24 cellular contexts compared by ENCODE assay signal in the genomic region with DNA sequence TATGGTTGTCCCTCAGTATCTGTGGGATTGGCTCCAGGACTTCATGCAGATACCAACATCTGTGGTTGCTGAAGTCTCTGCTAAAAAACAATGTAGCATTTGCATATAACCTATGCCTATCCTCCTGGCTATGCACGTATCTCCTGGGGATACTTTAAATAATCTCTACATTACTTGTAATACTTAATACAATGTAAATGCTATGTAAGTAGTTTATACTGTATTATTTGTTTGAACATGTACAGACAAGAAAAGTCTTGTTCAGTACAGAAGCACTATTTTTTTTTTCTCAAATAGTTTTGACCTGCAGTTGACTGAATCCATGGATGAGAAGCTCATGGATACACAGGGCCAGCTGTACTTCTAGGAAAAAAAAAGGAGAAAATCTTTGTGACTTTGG.
DNase-seq lines count a peak whose midpoint lies in the region; ATAC-seq and TF ChIP-seq lines count a peak whose summit lies in the region.
"Had no signal": no experiment of that assay in that cellular context is flagged by ENCODE, and none has a peak within 500 bp of the region (broad histone marks: within the 10 kb centered on the region; RNA-seq: fewer than 3 reads in every experiment).

No MANE protein-coding gene starts in this region.

- intact Hi-C loops in MCF 10A (cut with micrococcal nuclease) = no loop called here
- intact Hi-C loops in breast epithelium (cut with DNase I; ENCODE audit: low total_unique reads) = no loop called here
- intact Hi-C loops in PC-3 (cut with micrococcal nuclease) = no loop called here

- no peak overlapping the region for H3K14ac ChIP-seq in mesenchymal stem cell (ENCODE audit: low read length in 2 of 2)

- H3K27ac Mint-ChIP-seq in MCF 10A (ENCODE audit: low read depth, unreplicated experiment) = peak overlapping the region; percentile 88
- H3K27ac Mint-ChIP-seq: CD4-positive, CD25-positive, alpha-beta regulatory T cell had no signal

- no peak overlapping the region for H2BK12ac ChIP-seq in mesenchymal stem cell (ENCODE audit: low read length in 2 of 2)

- H3K36me3 ChIP-seq in breast epithelium = no peaks in the 10 kb centered on the region
- H3K36me3 ChIP-seq in PC-3 (ENCODE audit: low read depth, low read length) = no peaks in the 10 kb centered on the region
- peaks cover 2 to 7% of the 10 kb centered on the region in 2 experiments for H3K36me3 ChIP-seq in mesenchymal stem cell (ENCODE audit: control insufficient read depth in 1 of 2, insufficient read depth in 2 of 2, low read depth in 1 of 2, low read length in 2 of 2)

- H2BK5ac ChIP-seq in mesenchymal stem cell (ENCODE audit: low read depth, low read length, poor library complexity, severe bottlenecking) = no peak overlapping the region

- DNase-seq in MCF 10A (ENCODE audit: unreplicated experiment) = no peak
- no peak for DNase-seq in breast epithelium (ENCODE audit: low spot score in 2 of 2)
- DNase-seq in PC-3 = no peak
- peak; percentile 73 for DNase-seq in epithelial cell of esophagus (ENCODE audit: low read depth)
- DNase-seq in T-helper 2 cell = no peak
- DNase-seq in mesenchymal stem cell = no peak
- DNase-seq: CD4-positive, CD25-positive, alpha-beta regulatory T cell; DMS153; DND-41; H7; Kasumi-1; MV-4-11; NCI-H1105; NCI-H146; NCI-H1930; NCI-H2107; NCI-H345; NCI-H524 treated with DMSO at 0.1 percent for 48 hours; RPMI8226; SHP77 had no signal

- H3K4ac ChIP-seq in mesenchymal stem cell (ENCODE audit: low read depth in 1 of 2, low read length in 2 of 2) = no peak overlapping the region

- peaks cover 5% of the 10 kb centered on the region for H3K36me3 Mint-ChIP-seq in MCF 10A (ENCODE audit: insufficient read depth, unreplicated experiment)

- POLR2A ChIA-PET in MCF 10A (lab: Yijun Ruan, JAX) = interaction anchor here (0.7 to 1.3 kb wide), 4 partner anchors 8 to 147 kb away, joined by 3 to 7 read pairs (median 4); partner anchors contain the start of gene TMEM131
- POLR2A ChIA-PET in PC-3 (lab: Charles Lee; ENCODE audit: unreplicated experiment) = no interaction called here

- H3K27ac ChIP-seq in breast epithelium (no peak overlapping the region), PC-3 (ENCODE audit: low read length) (peak overlapping the region; percentile 12), mesenchymal stem cell (ENCODE audit: low read length, poor library complexity, severe bottlenecking) (no peak overlapping the region)
- H3K27ac ChIP-seq: BLaER1 had no signal

- no peak overlapping the region for H4K8ac ChIP-seq in mesenchymal stem cell (ENCODE audit: low read length)

- BruUV-seq in MCF 10A (replicated peaks; lab: Mats Ljungman, UMichigan) (no TSS peak), PC-3 (replicated peaks; lab: Mats Ljungman, UMichigan) (no TSS peak)

- no peaks in the 10 kb centered on the region for H3K9me3 ChIP-seq in breast epithelium
- H3K9me3 ChIP-seq in PC-3 (ENCODE audit: low read length) = no peaks in the 10 kb centered on the region
- H3K9me3 ChIP-seq in mesenchymal stem cell (ENCODE audit: control insufficient read depth, low read length) = no peaks in the 10 kb centered on the region
- H3K9me3 ChIP-seq: BLaER1 had no signal

- no peak overlapping the region for H3K4me3 Mint-ChIP-seq in MCF 10A (ENCODE audit: unreplicated experiment)
- H3K4me3 Mint-ChIP-seq: CD4-positive, CD25-positive, alpha-beta regulatory T cell had no signal

- H3K4me1 Mint-ChIP-seq in MCF 10A (ENCODE audit: insufficient read depth, unreplicated experiment) = peaks cover 25% of the 10 kb centered on the region

- no CpG with 5 or more reads among the region's 1 CpG for WGBS in mesenchymal stem cell

- H3K23ac ChIP-seq in mesenchymal stem cell (ENCODE audit: low read length in 2 of 2) = no peak overlapping the region

- H3K79me1 ChIP-seq in mesenchymal stem cell (replicated peaks; ENCODE audit: low read length, poor library complexity, severe bottlenecking) = peaks cover 14% of the 10 kb centered on the region

- peaks cover 49% of the 10 kb centered on the region for H3K79me2 ChIP-seq in PC-3 (ENCODE audit: low read length)

- H3K27me3 ChIP-seq in breast epithelium (no peaks in the 10 kb centered on the region), PC-3 (ENCODE audit: low read length) (no peaks in the 10 kb centered on the region), mesenchymal stem cell (ENCODE audit: control insufficient read depth in 1 of 2, insufficient read depth in 1 of 2, low read length in 2 of 2) (no peaks in the 10 kb centered on the region)
- H3K27me3 ChIP-seq: BLaER1 had no signal

- H3K18ac ChIP-seq in mesenchymal stem cell (ENCODE audit: low read depth in 1 of 2, low read length in 2 of 2) = no peak overlapping the region

- TF ChIP-seq CTCF in MCF 10A (IDR thresholded peaks at IDR 0.05; ENCODE audit: unreplicated experiment) = no peak
- no peak for TF ChIP-seq CTCF in breast epithelium (IDR thresholded peaks at IDR 0.05)
- no peak for TF ChIP-seq CTCF in PC-3 (conservative IDR thresholded peaks at IDR 0.05; ENCODE audit: low read depth, low read length)
- no peak for TF ChIP-seq CTCF in epithelial cell of esophagus (IDR thresholded peaks at IDR 0.05; ENCODE audit: insufficient read depth, low read depth, low read length, missing control alignments)

- H2AFZ ChIP-seq in PC-3 (ENCODE audit: low read length) = no peak overlapping the region
- H2AFZ ChIP-seq in mesenchymal stem cell (ENCODE audit: low read depth, low read length) = no peak overlapping the region

- no peak overlapping the region for H2AK5ac ChIP-seq in mesenchymal stem cell (ENCODE audit: low read length, severe bottlenecking)

- CTCF ChIA-PET in MCF 10A (lab: Yijun Ruan, JAX) (interaction anchor here (0.6 to 0.9 kb wide), 3 partner anchors 17 to 432 kb away, joined by 3 to 4 read pairs (median 3); no protein-coding TSS in a partner anchor), PC-3 (lab: Charles Lee) (no interaction called here)

- no peak overlapping the region for H3K4me3 ChIP-seq in breast epithelium
- no peak overlapping the region for H3K4me3 ChIP-seq in PC-3 (ENCODE audit: low read length)
- H3K4me3 ChIP-seq in epithelial cell of esophagus (ENCODE audit: low read length) = no peak overlapping the region
- H3K4me3 ChIP-seq in mesenchymal stem cell (ENCODE audit: insufficient read depth in 1 of 2, low read depth in 1 of 2, low read length in 2 of 2) = no peak overlapping the region
- H3K4me3 ChIP-seq: BLaER1, K562 had no signal

- no peak for TF ChIP-seq POLR2A in breast epithelium (IDR thresholded peaks at IDR 0.05)

- H3K27me3 Mint-ChIP-seq in MCF 10A (ENCODE audit: insufficient read depth, unreplicated experiment) = no peaks in the 10 kb centered on the region
- H3K27me3 Mint-ChIP-seq: CD4-positive, CD25-positive, alpha-beta regulatory T cell had no signal

- H2BK120ac ChIP-seq in mesenchymal stem cell (ENCODE audit: low read depth, low read length) = no peak overlapping the region

- H4K91ac ChIP-seq in mesenchymal stem cell (ENCODE audit: low read length) = no peak overlapping the region

- no peaks in the 10 kb centered on the region for H3F3A ChIP-seq in PC-3 (ENCODE audit: low read length, unreplicated experiment)

- H3K9me3 Mint-ChIP-seq in MCF 10A (ENCODE audit: unreplicated experiment) = no peaks in the 10 kb centered on the region

- H3K4me1 ChIP-seq in breast epithelium = no peaks in the 10 kb centered on the region
- no peaks in the 10 kb centered on the region for H3K4me1 ChIP-seq in PC-3 (ENCODE audit: insufficient read depth, low read length)
- peaks cover 1% of the 10 kb centered on the region for H3K4me1 ChIP-seq in mesenchymal stem cell (ENCODE audit: control insufficient read depth, insufficient read depth, low read depth, low read length)

- H3K4me2 ChIP-seq in PC-3 (ENCODE audit: low read length) (no peak overlapping the region), mesenchymal stem cell (ENCODE audit: low read length, poor library complexity, severe bottlenecking) (no peak overlapping the region)
- H3K4me2 ChIP-seq: BLaER1 had no signal

- H3K9ac ChIP-seq in PC-3 (ENCODE audit: low read length) (no peak overlapping the region), mesenchymal stem cell (ENCODE audit: low read length) (no peak overlapping the region)
- H3K9ac ChIP-seq: BLaER1 had no signal

- H3K9me2 ChIP-seq in PC-3 (replicated peaks; ENCODE audit: low read length) = no peaks in the 10 kb centered on the region

- H4K20me1 ChIP-seq in PC-3 (ENCODE audit: low read length) = no peaks in the 10 kb centered on the region

- ATAC-seq in PC-3 = no peak
- no peak for ATAC-seq in HG02870 (IDR thresholded peaks at IDR 0.05; ENCODE audit: unreplicated experiment)
- ATAC-seq: HepG2, K562 had no signal

- H2BK15ac ChIP-seq in mesenchymal stem cell (ENCODE audit: low read depth, poor library complexity, severe bottlenecking) = no peak overlapping the region
